In the genomic region with DNA sequence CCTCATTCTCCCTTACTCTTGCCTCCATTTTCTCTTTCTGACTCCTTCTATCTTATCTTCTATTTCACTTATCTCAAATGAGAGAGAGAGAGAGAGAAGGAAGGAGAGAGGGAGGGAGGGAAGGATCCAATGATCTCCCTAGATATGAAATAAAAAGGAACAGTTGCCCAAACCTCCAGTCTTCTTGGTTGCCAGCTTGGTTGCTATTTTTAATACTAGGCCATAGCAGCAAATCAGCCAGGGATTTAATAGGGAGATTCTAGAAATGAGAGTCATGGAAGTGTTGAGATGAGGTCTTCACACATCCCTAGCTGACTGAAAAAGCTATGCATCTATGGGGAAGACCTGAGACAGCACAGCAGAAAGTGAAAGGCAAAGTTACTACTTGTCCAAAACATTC, we compare ENCODE assay signal across 6 cellular contexts. TPM values are rescaled to one million over a fixed set of nuclear protein-coding genes. Genes with fewer than 3 reads are reported as not detected.
"Had no signal": no experiment of that assay in that cellular context is flagged by ENCODE, and none has a peak within 500 bp of the region (broad histone marks: within the 10 kb centered on the region; RNA-seq: fewer than 3 reads in every experiment).

No MANE protein-coding gene starts in this region.

RNA-seq across cellular contexts. Expression of gene PRSS3, which starts 22.2 kb away (rescaled TPM):
- total RNA-seq: hepatocyte, left cardiac atrium, occipital lobe, right cardiac atrium had no signal
- polyA plus RNA-seq: naive thymus-derived CD8-positive, alpha-beta T cell; ovary; right cardiac atrium had no signal
